7 cellular contexts compared by ENCODE assay signal in genomic region chr4:101205878-101206277, GRCh38.
DNase-seq lines count a peak whose midpoint lies in the region; ATAC-seq and TF ChIP-seq lines count a peak whose summit lies in the region.

No MANE protein-coding gene starts in this region.

- H4K20me1 ChIP-seq in fibroblast of lung (ENCODE audit: control insufficient read depth, extremely low read depth, insufficient read depth, low read length) = no peaks in the 10 kb centered on the region

- POLR2A ChIA-PET in activated B cell treated with CpG ODN at 0.5 μM for 24 hours (lab: Charles Lee) = no interaction called here

- no peak overlapping the region for H3K4me2 ChIP-seq in fibroblast of lung (ENCODE audit: extremely low read depth, insufficient read depth, low read length)

- no peak overlapping the region for H3K4me3 Mint-ChIP-seq in activated B cell treated with CpG ODN at 0.5 μM for 24 hours

- H2AFZ ChIP-seq in fibroblast of lung (ENCODE audit: low read length) = no peak overlapping the region

- H3K27me3 ChIP-seq in fibroblast of lung (ENCODE audit: control insufficient read depth, insufficient read depth, low read length) = no peaks in the 10 kb centered on the region

- H3K9me3 ChIP-seq in fibroblast of lung (ENCODE audit: control insufficient read depth, insufficient read depth, low read depth, low read length) = no peaks in the 10 kb centered on the region

- peaks cover 58% of the 10 kb centered on the region for H3K4me1 Mint-ChIP-seq in activated B cell treated with CpG ODN at 0.5 μM for 24 hours

- no peaks in the 10 kb centered on the region for H3K9me3 Mint-ChIP-seq in activated B cell treated with CpG ODN at 0.5 μM for 24 hours

- intact Hi-C loops in activated B cell treated with CpG ODN at 0.5 μM for 24 hours (cut with micrococcal nuclease) = loop anchor here (1.0 to 2.0 kb wide), 3 partner anchors 8 to 15 kb away; no protein-coding TSS in a partner anchor

- H3K4me3 ChIP-seq in fibroblast of lung (replicated peaks in 1 of 4; ENCODE audit: control extremely low read depth in 1 of 4, insufficient read depth in 1 of 4, low read depth in 3 of 4, low read length in 4 of 4) = no peak overlapping the region

- CTCF ChIA-PET in activated B cell treated with CpG ODN at 0.5 μM for 24 hours (lab: Charles Lee) = no interaction called here

- H3K4me1 ChIP-seq in fibroblast of lung (ENCODE audit: control insufficient read depth, extremely low read depth, insufficient read depth, low read length) = peaks cover 3% of the 10 kb centered on the region

- no peak for DNase-seq in activated B cell treated with CpG ODN at 0.5 μM for 24 hours
- DNase-seq in fibroblast of lung (ENCODE audit: low read depth in 2 of 2) = peak; percentile 36 to 85
- DNase-seq in stimulated activated naive CD8-positive, alpha-beta T cell treated with anti-CD3 and anti-CD28 coated beads, Interleukin-15, Interleukin-2, amounts not matched to agents 100 U/mL and 50 U/mL, for 24 hours = peak; percentile 43
- DNase-seq in NCI-H82 (lab: John Stamatoyannopoulos, UW) = no peak
- DNase-seq in epidermal melanocyte (ENCODE audit: insufficient read length, low spot score) = no peak

- H3K36me3 Mint-ChIP-seq in activated B cell treated with CpG ODN at 0.5 μM for 24 hours (ENCODE audit: low read depth) = no peaks in the 10 kb centered on the region

- TF ChIP-seq CTCF in activated B cell treated with CpG ODN at 0.5 μM for 24 hours (IDR thresholded peaks at IDR 0.05) (no peak), fibroblast of lung (conservative IDR thresholded peaks at IDR 0.05 in 1 of 2, IDR thresholded peaks at IDR 0.05 in 1 of 2; ENCODE audit: low read depth in 1 of 2, low read length in 2 of 2) (no peak)

- H3K9ac ChIP-seq in fibroblast of lung (ENCODE audit: insufficient read depth, low read length) = no peak overlapping the region

- peak overlapping the region; percentile 51 for H3K27ac Mint-ChIP-seq in activated B cell treated with CpG ODN at 0.5 μM for 24 hours

- H3K27me3 Mint-ChIP-seq in activated B cell treated with CpG ODN at 0.5 μM for 24 hours = no peaks in the 10 kb centered on the region

- H3K27ac ChIP-seq in fibroblast of lung (ENCODE audit: insufficient read depth, low read length) = no peak overlapping the region

- H3K36me3 ChIP-seq in fibroblast of lung (ENCODE audit: control insufficient read depth, insufficient read depth, low read length) = no peaks in the 10 kb centered on the region

- H3K79me2 ChIP-seq in fibroblast of lung (ENCODE audit: control insufficient read depth, insufficient read depth, low read length) = peaks cover 19% of the 10 kb centered on the region

- ATAC-seq in GM19023 (IDR thresholded peaks at IDR 0.05; ENCODE audit: unreplicated experiment) (peak; percentile 92), HG03064 (IDR thresholded peaks at IDR 0.05; ENCODE audit: low read depth, unreplicated experiment) (peak; percentile 92), activated B cell treated with CpG ODN at 0.5 μM for 24 hours (ENCODE audit: low read depth) (peak; percentile 77)
- ATAC-seq in stimulated activated naive CD8-positive, alpha-beta T cell treated with anti-CD3 and anti-CD28 coated beads, Interleukin-15, Interleukin-2, amounts not matched to agents 100 U/mL and 50 U/mL, for 24 hours = peak; percentile 100

Comparison
In these comparisons a context has a peak if more than half of its experiments do, and no peak if none do; other contexts are left out.
1. DNase-seq: peak in fibroblast of lung (2 of 2) and stimulated activated naive CD8-positive, alpha-beta T cell treated with anti-CD3 and anti-CD28 coated beads, Interleukin-15, Interleukin-2, amounts not matched to agents 100 U/mL and 50 U/mL, for 24 hours (single experiment); none in activated B cell treated with CpG ODN at 0.5 μM for 24 hours (single experiment), NCI-H82 (single experiment) and epidermal melanocyte (single experiment).
2. Peak in every context shown above with its lines, with median percentiles within 50 percentile points of each other: ATAC-seq.